16 cellular contexts compared by ENCODE assay signal in the genomic region with DNA sequence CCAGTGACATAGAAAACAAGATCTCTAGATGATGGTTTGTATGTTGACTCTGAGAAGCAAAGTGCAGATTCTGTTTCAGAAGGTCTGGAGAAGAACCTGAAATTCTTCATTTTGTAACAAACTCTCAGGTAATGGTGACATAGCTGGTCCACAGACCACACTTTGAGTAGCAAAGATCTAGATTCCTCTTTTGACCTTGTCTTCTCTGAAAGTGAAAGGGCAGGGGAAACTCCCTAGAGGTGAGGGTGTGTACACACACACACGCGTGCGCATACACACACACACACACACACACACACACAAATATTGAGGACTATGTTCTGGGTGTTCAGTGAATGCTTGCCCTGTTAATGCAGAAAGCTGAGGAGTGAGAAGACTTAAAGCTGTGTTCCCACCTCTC.
A peak's percentile ranks its signal among the peaks of the same experiment; 100 is the strongest.
DNase-seq lines count a peak whose midpoint lies in the region; ATAC-seq and TF ChIP-seq lines count a peak whose summit lies in the region.
"Had no signal": no experiment of that assay in that cellular context is flagged by ENCODE, and none has a peak within 500 bp of the region (broad histone marks: within the 10 kb centered on the region; RNA-seq: fewer than 3 reads in every experiment).

No MANE protein-coding gene starts in this region.

- intact Hi-C loops in activated CD4-positive, alpha-beta T cell treated with anti-CD3 and anti-CD28 coated beads for 36 hours (cut with DNase I, micrococcal nuclease), result no loop called here
- intact Hi-C loops in stomach (cut with DNase I; ENCODE audit: low total_unique reads), result loop anchor here (5.0 kb wide), 1 partner anchor 107 kb away; no protein-coding TSS in a partner anchor
- intact Hi-C loops in upper lobe of right lung (cut with DNase I), result no loop called here

- H3K4me3 ChIP-seq in NB4 (ENCODE audit: low read depth, low read length), result no peak overlapping the region
- no peak overlapping the region for H3K4me3 ChIP-seq in stomach
- no peak overlapping the region for H3K4me3 ChIP-seq in upper lobe of right lung
- H3K4me3 ChIP-seq: mucosa of descending colon had no signal

- H3K27me3 ChIP-seq in stomach, result peaks cover 0 to 23% (median 0%) of the 10 kb centered on the region in 3 donors
- H3K27me3 ChIP-seq in upper lobe of right lung, result no peaks in the 10 kb centered on the region

- peaks cover 7% of the 10 kb centered on the region for H3K27me3 Mint-ChIP-seq in activated CD4-positive, alpha-beta T cell treated with anti-CD3 and anti-CD28 coated beads for 36 hours

- H3K4me1 ChIP-seq in stomach, result peaks cover 0 to 39% (median 16%) of the 10 kb centered on the region in 4 donors
- H3K4me1 ChIP-seq in upper lobe of right lung, result peaks cover 3% of the 10 kb centered on the region

- TF ChIP-seq CTCF in NB4 (IDR thresholded peaks at IDR 0.05; ENCODE audit: low read depth, low read length), result no peak
- no peak for TF ChIP-seq CTCF in stomach (IDR thresholded peaks at IDR 0.05)
- TF ChIP-seq CTCF in upper lobe of right lung (IDR thresholded peaks at IDR 0.05), result no peak

- H3K4me3 Mint-ChIP-seq in activated CD4-positive, alpha-beta T cell treated with anti-CD3 and anti-CD28 coated beads for 36 hours, result no peak overlapping the region

- peak; percentile 19 for DNase-seq in activated CD4-positive, alpha-beta T cell treated with anti-CD3 and anti-CD28 coated beads for 36 hours
- DNase-seq in activated CD4-positive, alpha-beta T cell treated with anti-CD3 and anti-CD28 coated beads, Interleukin-2, amount 50 U/mL, for 1 hour, result no peak
- DNase-seq in NB4 (ENCODE audit: low read depth) (peak; percentile 11), stomach (no peak), upper lobe of right lung (no peak), NCI-H2107 (lab: John Stamatoyannopoulos, UW) (no peak), DMS79 (lab: John Stamatoyannopoulos, UW) (no peak)
- DNase-seq: 8988T; amniotic stem cell; DMS153; effector CD4-positive, alpha-beta T cell; hypothalamus; mucosa of descending colon; NCI-H446 treated with DMSO at 0.1 percent for 48 hours had no signal

- 76 to 89% (median 82%) methylated on average over 2 to 3 of the region's 3 CpGs for WGBS in stomach, 5 donors

- CTCF ChIA-PET in activated CD4-positive, alpha-beta T cell treated with anti-CD3 and anti-CD28 coated beads for 36 hours (lab: Charles Lee), result interaction anchor here (0.6 to 8.9 kb wide), 13 partner anchors 9 to 872 kb away, joined by 3 to 74 read pairs (median 3); a partner anchor contains a TSS

- H3K27ac Mint-ChIP-seq in activated CD4-positive, alpha-beta T cell treated with anti-CD3 and anti-CD28 coated beads for 36 hours, result no peak overlapping the region

- peak overlapping the region in 4 of 5 donors; percentile 29 to 82 (median 64) for H3K27ac ChIP-seq in stomach
- H3K27ac ChIP-seq in upper lobe of right lung, result no peak overlapping the region
- H3K27ac ChIP-seq: KMS-11 had no signal

- TF ChIP-seq POLR2A in NB4 (IDR thresholded peaks at IDR 0.05; ENCODE audit: extremely low read depth, insufficient read length), result no peak
- no peak for TF ChIP-seq POLR2A in stomach (IDR thresholded peaks at IDR 0.05)

- no peaks in the 10 kb centered on the region for H3K36me3 Mint-ChIP-seq in activated CD4-positive, alpha-beta T cell treated with anti-CD3 and anti-CD28 coated beads for 36 hours (ENCODE audit: low read depth)

- H3K36me3 ChIP-seq in stomach, result no peaks in the 10 kb centered on the region
- no peaks in the 10 kb centered on the region for H3K36me3 ChIP-seq in upper lobe of right lung

- H3K4me1 Mint-ChIP-seq in activated CD4-positive, alpha-beta T cell treated with anti-CD3 and anti-CD28 coated beads for 36 hours, result peaks cover 29% of the 10 kb centered on the region

- H3K9me3 Mint-ChIP-seq in activated CD4-positive, alpha-beta T cell treated with anti-CD3 and anti-CD28 coated beads for 36 hours (ENCODE audit: low read depth), result no peaks in the 10 kb centered on the region

- H3K9me3 ChIP-seq in stomach, result no peaks in the 10 kb centered on the region
- H3K9me3 ChIP-seq in upper lobe of right lung, result no peaks in the 10 kb centered on the region
- H3K9me3 ChIP-seq: mucosa of descending colon had no signal

- peak; percentile 48 for ATAC-seq in activated CD4-positive, alpha-beta T cell treated with anti-CD3 and anti-CD28 coated beads for 36 hours
- peak; percentile 49 for ATAC-seq in GM21737 (IDR thresholded peaks at IDR 0.05; ENCODE audit: unreplicated experiment)
- ATAC-seq in upper lobe of right lung, result no peak
- ATAC-seq: mucosa of descending colon had no signal

- POLR2A ChIA-PET in activated CD4-positive, alpha-beta T cell treated with anti-CD3 and anti-CD28 coated beads for 36 hours (lab: Charles Lee), result interaction anchor here (0.9 kb wide), 1 partner anchor 111 kb away, joined by 5 read pairs; a partner anchor contains a TSS

- TF ChIP-seq EP300 in stomach (IDR thresholded peaks at IDR 0.05), result no peak

Comparison
In these comparisons a context has a peak if more than half of its experiments do, and no peak if none do; other contexts are left out.
1. DNase-seq: peak in activated CD4-positive, alpha-beta T cell treated with anti-CD3 and anti-CD28 coated beads for 36 hours (single experiment) and NB4 (single experiment); none in activated CD4-positive, alpha-beta T cell treated with anti-CD3 and anti-CD28 coated beads, Interleukin-2, amount 50 U/mL, for 1 hour (single experiment), stomach (single experiment), upper lobe of right lung (single experiment), NCI-H2107 (single experiment) and DMS79 (single experiment).